In the genomic region with DNA sequence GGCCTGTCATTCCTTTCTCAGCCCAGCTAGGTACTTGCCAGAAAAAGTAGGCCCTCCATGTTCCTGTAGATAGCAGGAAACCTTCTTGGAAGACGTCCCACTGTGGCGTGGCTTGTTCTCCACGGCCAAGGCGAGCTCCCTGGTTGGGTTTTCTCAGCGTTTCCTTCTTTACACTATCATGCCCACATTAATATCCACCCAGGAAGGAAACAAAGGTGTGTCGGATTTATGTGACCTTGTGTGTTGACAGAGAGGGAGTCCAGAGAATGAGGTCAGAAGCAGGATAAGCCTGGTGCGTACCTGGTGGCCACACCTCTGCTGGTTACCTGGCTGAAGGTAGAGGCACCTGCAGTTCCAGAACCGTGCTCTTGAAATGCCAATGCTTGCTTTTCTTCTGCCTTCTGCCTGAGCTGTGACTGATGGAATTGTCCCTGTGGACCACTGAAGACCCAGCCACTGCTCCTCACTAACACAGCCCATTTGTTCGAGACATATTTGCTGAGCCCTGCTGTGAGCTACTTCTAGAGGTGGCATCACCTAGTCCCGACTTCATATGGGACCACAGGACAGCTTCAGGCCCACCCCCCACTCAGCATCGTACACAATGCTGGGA, we compare ENCODE assay signal across 21 cellular contexts. TPM values are rescaled to one million over a fixed set of nuclear protein-coding genes. Genes with fewer than 3 reads are reported as not detected.
DNase-seq lines count a peak whose midpoint lies in the region; ATAC-seq and TF ChIP-seq lines count a peak whose summit lies in the region.
"Had no signal": no experiment of that assay in that cellular context is flagged by ENCODE, and none has a peak within 500 bp of the region (broad histone marks: within the 10 kb centered on the region; RNA-seq: fewer than 3 reads in every experiment).

No MANE protein-coding gene starts in this region.

- peaks cover 55% of the 10 kb centered on the region for H3K36me3 Mint-ChIP-seq in activated T-cell treated with anti-CD3 and anti-CD28 coated beads, Interleukin-2, amount 50 U/mL, for 24 hours (ENCODE audit: low read depth)
- peaks cover 0 to 13% of the 10 kb centered on the region in 2 donors for H3K36me3 Mint-ChIP-seq in activated T-cell treated with anti-CD3 and anti-CD28 coated beads, Interleukin-2, amount 50 U/mL, for 72 hours (ENCODE audit: insufficient read depth in 2 of 2)
- H3K36me3 Mint-ChIP-seq in brain (peaks cover 21% of the 10 kb centered on the region), type B pancreatic cell (no peaks in the 10 kb centered on the region)
- H3K36me3 Mint-ChIP-seq: activated naive CD4-positive, alpha-beta T cell treated with anti-CD3 and anti-CD28 coated beads, Interleukin-2, amount 50 U/mL, for 24 hours had no signal

- TF ChIP-seq CTCF in brain (conservative IDR thresholded peaks at IDR 0.05) (no peak), type B pancreatic cell (conservative IDR thresholded peaks at IDR 0.05) (no peak)

- H3K4me1 Mint-ChIP-seq in activated T-cell treated with anti-CD3 and anti-CD28 coated beads, Interleukin-2, amount 50 U/mL, for 24 hours (ENCODE audit: low read depth): peaks cover 33% of the 10 kb centered on the region
- H3K4me1 Mint-ChIP-seq in activated T-cell treated with anti-CD3 and anti-CD28 coated beads, Interleukin-2, amount 50 U/mL, for 72 hours (ENCODE audit: low read depth): peaks cover 37% of the 10 kb centered on the region
- H3K4me1 Mint-ChIP-seq in brain (peaks cover 42% of the 10 kb centered on the region), type B pancreatic cell (ENCODE audit: unreplicated experiment) (peaks cover 21% of the 10 kb centered on the region)

- no peak for ATAC-seq in activated T-cell treated with anti-CD3 and anti-CD28 coated beads, Interleukin-2, amount 50 U/mL, for 72 hours (replicated peaks in 1 of 2)
- peak; percentile 97 for ATAC-seq in left colon
- ATAC-seq: HCT116, Panc1 had no signal

- no peak overlapping the region for H3K4me3 Mint-ChIP-seq in activated T-cell treated with anti-CD3 and anti-CD28 coated beads, Interleukin-2, amount 50 U/mL, for 24 hours
- no peak overlapping the region for H3K4me3 Mint-ChIP-seq in activated T-cell treated with anti-CD3 and anti-CD28 coated beads, Interleukin-2, amount 50 U/mL, for 72 hours
- H3K4me3 Mint-ChIP-seq in brain (peak overlapping the region in 3 of 5 experiments; percentile 0 to 57 (median 11)), type B pancreatic cell (no peak overlapping the region)
- H3K4me3 Mint-ChIP-seq: activated naive CD4-positive, alpha-beta T cell treated with anti-CD3 and anti-CD28 coated beads, Interleukin-2, amount 50 U/mL, for 24 hours; memory B cell; nephron had no signal

- no peak for DNase-seq in activated T-cell treated with anti-CD3 and anti-CD28 coated beads, Interleukin-2, amount 50 U/mL, for 24 hours
- DNase-seq in activated T-cell treated with anti-CD3 and anti-CD28 coated beads, Interleukin-2, amount 50 U/mL, for 72 hours: no peak
- DNase-seq in left colon (peak; percentile 79 to 81), type B pancreatic cell (ENCODE audit: extremely low spot score, unreplicated experiment) (no peak), NAMALWA (ENCODE audit: low spot score) (no peak), HK-2 (ENCODE audit: unreplicated experiment) (no peak), NCI-H2227 treated with DMSO at 0.1 percent for 48 hours (lab: John Stamatoyannopoulos, UW) (no peak)
- DNase-seq: ACHN; activated CD4-positive, alpha-beta T cell treated with anti-CD3 and anti-CD28 coated beads, Interleukin-2, amount 50 U/mL, for 4 hours; activated T-cell treated with anti-CD3 and anti-CD28 coated beads, Interleukin-2, amount 50 U/mL, for 1 hour; cortex of kidney; IMR-90; kidney; MG63; stimulated activated CD4-positive, alpha-beta T cell treated with anti-CD3 and anti-CD28 coated beads, Interleukin-4, amount 100 ng/mL, for 24 hours had no signal

- intact Hi-C loops in left colon (cut with DNase I, micrococcal nuclease): no loop called here

- no peaks in the 10 kb centered on the region for H3K9me3 Mint-ChIP-seq in activated T-cell treated with anti-CD3 and anti-CD28 coated beads, Interleukin-2, amount 50 U/mL, for 24 hours
- H3K9me3 Mint-ChIP-seq in activated T-cell treated with anti-CD3 and anti-CD28 coated beads, Interleukin-2, amount 50 U/mL, for 72 hours: no peaks in the 10 kb centered on the region
- H3K9me3 Mint-ChIP-seq in brain (no peaks in the 10 kb centered on the region), type B pancreatic cell (no peaks in the 10 kb centered on the region)
- H3K9me3 Mint-ChIP-seq: activated naive CD4-positive, alpha-beta T cell treated with anti-CD3 and anti-CD28 coated beads, Interleukin-2, amount 50 U/mL, for 24 hours; memory B cell; nephron had no signal

- H3K27ac Mint-ChIP-seq in activated T-cell treated with anti-CD3 and anti-CD28 coated beads, Interleukin-2, amount 50 U/mL, for 24 hours: peak overlapping the region; percentile 22
- H3K27ac Mint-ChIP-seq in activated T-cell treated with anti-CD3 and anti-CD28 coated beads, Interleukin-2, amount 50 U/mL, for 72 hours: no peak overlapping the region
- H3K27ac Mint-ChIP-seq in brain (peak overlapping the region in 2 of 5 experiments; percentile 4 to 18), type B pancreatic cell (peak overlapping the region; percentile 77)
- H3K27ac Mint-ChIP-seq: activated naive CD4-positive, alpha-beta T cell treated with anti-CD3 and anti-CD28 coated beads, Interleukin-2, amount 50 U/mL, for 24 hours; memory B cell; nephron had no signal

- no peaks in the 10 kb centered on the region for H3K27me3 Mint-ChIP-seq in activated T-cell treated with anti-CD3 and anti-CD28 coated beads, Interleukin-2, amount 50 U/mL, for 24 hours
- no peaks in the 10 kb centered on the region for H3K27me3 Mint-ChIP-seq in activated T-cell treated with anti-CD3 and anti-CD28 coated beads, Interleukin-2, amount 50 U/mL, for 72 hours (ENCODE audit: low read depth)
- H3K27me3 Mint-ChIP-seq in brain (no peaks in the 10 kb centered on the region), type B pancreatic cell (peaks cover 4% of the 10 kb centered on the region)
- H3K27me3 Mint-ChIP-seq: activated naive CD4-positive, alpha-beta T cell treated with anti-CD3 and anti-CD28 coated beads, Interleukin-2, amount 50 U/mL, for 24 hours; memory B cell had no signal

RNA-seq across cellular contexts. Expression of gene ASPHD2, which starts 7.9 kb away (rescaled TPM):
- 10 to 100 TPM; 14.6 to 18.1 TPM for total RNA-seq in activated T-cell treated with anti-CD3 and anti-CD28 coated beads, Interleukin-2, amount 50 U/mL, for 72 hours
- 8.0 TPM for polyA plus RNA-seq in brain (ENCODE audit: insufficient read depth, low read depth, low replicate concordance)
- total RNA-seq in left colon: 1 to 10 TPM; 7.0 to 7.1 TPM
- total RNA-seq in type B pancreatic cell (ENCODE audit: low replicate concordance): 1.1 and 2.4 TPM in 2 replicates

RNA-seq across cellular contexts. Expression of gene HPS4, which starts 46.6 kb away (rescaled TPM):
- total RNA-seq in activated T-cell treated with anti-CD3 and anti-CD28 coated beads, Interleukin-2, amount 50 U/mL, for 72 hours: 10 to 100 TPM; 50.5 to 62.2 TPM
- 25.0 TPM for polyA plus RNA-seq in brain (ENCODE audit: insufficient read depth, low read depth, low replicate concordance)
- total RNA-seq in left colon (10 to 100 TPM; 21.9 to 26.9 TPM), type B pancreatic cell (ENCODE audit: low replicate concordance) (38.1 and 46.1 TPM in 2 replicates)

RNA-seq across cellular contexts. Expression of gene SRRD, which starts 46.7 kb away (rescaled TPM):
- 10 to 100 TPM; 13.5 to 20.0 TPM for total RNA-seq in activated T-cell treated with anti-CD3 and anti-CD28 coated beads, Interleukin-2, amount 50 U/mL, for 72 hours
- polyA plus RNA-seq in brain (ENCODE audit: insufficient read depth, low read depth, low replicate concordance): 17.2 TPM
- 10 to 100 TPM; 12.5 to 12.8 TPM for total RNA-seq in left colon
- 26.9 and 27.7 TPM in 2 replicates for total RNA-seq in type B pancreatic cell (ENCODE audit: low replicate concordance)

Comparison
In these comparisons a context has a peak if more than half of its experiments do, and no peak if none do; other contexts are left out.
1. DNase-seq: peak in left colon (2 of 2); none in activated T-cell treated with anti-CD3 and anti-CD28 coated beads, Interleukin-2, amount 50 U/mL, for 24 hours (single experiment), activated T-cell treated with anti-CD3 and anti-CD28 coated beads, Interleukin-2, amount 50 U/mL, for 72 hours (0 of 2), type B pancreatic cell (single experiment), NAMALWA (single experiment), HK-2 (single experiment) and NCI-H2227 treated with DMSO at 0.1 percent for 48 hours (single experiment).
2. H3K4me3 Mint-ChIP-seq: peak in brain (3 of 5); none in activated T-cell treated with anti-CD3 and anti-CD28 coated beads, Interleukin-2, amount 50 U/mL, for 24 hours (single experiment), activated T-cell treated with anti-CD3 and anti-CD28 coated beads, Interleukin-2, amount 50 U/mL, for 72 hours (0 of 2) and type B pancreatic cell (single experiment).